ENCODE assay signal across 11 cellular contexts in genomic region chr4:101282076-101282844, GRCh38.
A peak's percentile ranks its signal among the peaks of the same experiment; 100 is the strongest.
DNase-seq lines count a peak whose midpoint lies in the region; ATAC-seq, FAIRE-seq and TF ChIP-seq lines count a peak whose summit lies in the region.
"Had no signal": no experiment of that assay in that cellular context is flagged by ENCODE, and none has a peak within 500 bp of the region (broad histone marks: within the 10 kb centered on the region; RNA-seq: fewer than 3 reads in every experiment).

No MANE protein-coding gene starts in this region.

- H3K36me3 Mint-ChIP-seq in activated CD8-positive, alpha-beta T cell treated with anti-CD3 and anti-CD28 coated beads for 36 hours (ENCODE audit: low read depth), result no peaks in the 10 kb centered on the region
- H3K36me3 Mint-ChIP-seq in naive thymus-derived CD8-positive, alpha-beta T cell, result peaks cover 0 to 3% (median 0%) of the 10 kb centered on the region in 3 donors

- peaks cover 47% of the 10 kb centered on the region for H3K4me1 Mint-ChIP-seq in activated CD8-positive, alpha-beta T cell treated with anti-CD3 and anti-CD28 coated beads for 36 hours (ENCODE audit: low read depth)
- peaks cover 16 to 75% (median 44%) of the 10 kb centered on the region in 4 donors for H3K4me1 Mint-ChIP-seq in naive thymus-derived CD8-positive, alpha-beta T cell

- no peak for TF ChIP-seq CTCF in activated CD8-positive, alpha-beta T cell treated with anti-CD3 and anti-CD28 coated beads for 36 hours (IDR thresholded peaks at IDR 0.05)

- no peak overlapping the region for H3K4me3 Mint-ChIP-seq in activated CD8-positive, alpha-beta T cell treated with anti-CD3 and anti-CD28 coated beads for 36 hours
- peak overlapping the region in 8 of 10 donors; percentile 20 to 44 (median 38) for H3K4me3 Mint-ChIP-seq in naive thymus-derived CD8-positive, alpha-beta T cell

- peak; percentile 45 for FAIRE-seq in GM12891 (lab: Jason Lieb, UNC)
- FAIRE-seq: K562 had no signal

- H3K27ac Mint-ChIP-seq in activated CD8-positive, alpha-beta T cell treated with anti-CD3 and anti-CD28 coated beads for 36 hours, result no peak overlapping the region
- H3K27ac Mint-ChIP-seq in naive thymus-derived CD8-positive, alpha-beta T cell, result peak overlapping the region in 4 of 10 donors; percentile 16 to 55 (median 26)

- intact Hi-C loops in activated CD8-positive, alpha-beta T cell treated with anti-CD3 and anti-CD28 coated beads for 36 hours (cut with micrococcal nuclease), result loop anchor here (5.0 kb wide), 1 partner anchor 65 kb away; the partner anchor contains the start of gene PPP3CA

- CTCF ChIA-PET in activated CD8-positive, alpha-beta T cell treated with anti-CD3 and anti-CD28 coated beads for 36 hours (lab: Charles Lee), result interaction anchor here (0.9 to 1.7 kb wide), 2 partner anchors 24 to 113 kb away, joined by 4 read pairs; no protein-coding TSS in a partner anchor

- no peaks in the 10 kb centered on the region for H3K27me3 Mint-ChIP-seq in activated CD8-positive, alpha-beta T cell treated with anti-CD3 and anti-CD28 coated beads for 36 hours
- H3K27me3 Mint-ChIP-seq in naive thymus-derived CD8-positive, alpha-beta T cell, result no peaks in the 10 kb centered on the region

- ATAC-seq in HG02884 (IDR thresholded peaks at IDR 0.05; ENCODE audit: unreplicated experiment), result peak; percentile 53
- peak; percentile 83 for ATAC-seq in activated CD8-positive, alpha-beta T cell treated with anti-CD3 and anti-CD28 coated beads for 36 hours
- peak; percentile 62 to 82 for ATAC-seq in naive thymus-derived CD8-positive, alpha-beta T cell
- ATAC-seq in HG02973 (IDR thresholded peaks at IDR 0.05; ENCODE audit: unreplicated experiment), result no peak
- ATAC-seq: K562 had no signal

- DNase-seq in GM12891 (ENCODE audit: insufficient read length, low spot score) (no peak), cerebellar cortex (ENCODE audit: low spot score) (no peak), foreskin melanocyte (no peak), HPDE6-E6E7 (ENCODE audit: extremely low spot score) (no peak)
- peak; percentile 75 for DNase-seq in activated CD8-positive, alpha-beta T cell treated with anti-CD3 and anti-CD28 coated beads for 36 hours
- peak in 4 of 10 donors; percentile 11 to 52 (median 20) for DNase-seq in naive thymus-derived CD8-positive, alpha-beta T cell
- DNase-seq: DMS79, testis had no signal

- no peak for TF ChIP-seq POLR2A in GM12891 (IDR thresholded peaks at IDR 0.05; ENCODE audit: low read depth, low read length)

- no peaks in the 10 kb centered on the region for H3K9me3 Mint-ChIP-seq in activated CD8-positive, alpha-beta T cell treated with anti-CD3 and anti-CD28 coated beads for 36 hours
- no peaks in the 10 kb centered on the region for H3K9me3 Mint-ChIP-seq in naive thymus-derived CD8-positive, alpha-beta T cell

- POLR2A ChIA-PET in activated CD8-positive, alpha-beta T cell treated with anti-CD3 and anti-CD28 coated beads for 36 hours (lab: Charles Lee), result no interaction called here
- POLR2A ChIA-PET in naive thymus-derived CD8-positive, alpha-beta T cell (lab: Charles Lee), result interaction anchor here (0.6 kb wide), 1 partner anchor 45 kb away, joined by 3 read pairs; no protein-coding TSS in a partner anchor

TF ChIP-seq in GM12891, 5 proteins besides CTCF, POLR2A, EP300 and RAD21:
- TF ChIP-seq PAX5 (IDR thresholded peaks at IDR 0.05; ENCODE audit: insufficient read depth, low read length, severe bottlenecking) (no peak), POU2F2 (IDR thresholded peaks at IDR 0.05; ENCODE audit: low read depth, low read length) (no peak), POLR2AphosphoS5 (IDR thresholded peaks at IDR 0.05; ENCODE audit: low read depth, low read length) (no peak), TAF1 (IDR thresholded peaks at IDR 0.05; ENCODE audit: low read depth, low read length) (no peak), SPI1 (IDR thresholded peaks at IDR 0.05; ENCODE audit: low read depth, low read length) (no peak)
TF ChIP-seq in GM12891: peak in this region for 0.
